Comparison of ENCODE assay signal across 8 cellular contexts in the genomic region with DNA sequence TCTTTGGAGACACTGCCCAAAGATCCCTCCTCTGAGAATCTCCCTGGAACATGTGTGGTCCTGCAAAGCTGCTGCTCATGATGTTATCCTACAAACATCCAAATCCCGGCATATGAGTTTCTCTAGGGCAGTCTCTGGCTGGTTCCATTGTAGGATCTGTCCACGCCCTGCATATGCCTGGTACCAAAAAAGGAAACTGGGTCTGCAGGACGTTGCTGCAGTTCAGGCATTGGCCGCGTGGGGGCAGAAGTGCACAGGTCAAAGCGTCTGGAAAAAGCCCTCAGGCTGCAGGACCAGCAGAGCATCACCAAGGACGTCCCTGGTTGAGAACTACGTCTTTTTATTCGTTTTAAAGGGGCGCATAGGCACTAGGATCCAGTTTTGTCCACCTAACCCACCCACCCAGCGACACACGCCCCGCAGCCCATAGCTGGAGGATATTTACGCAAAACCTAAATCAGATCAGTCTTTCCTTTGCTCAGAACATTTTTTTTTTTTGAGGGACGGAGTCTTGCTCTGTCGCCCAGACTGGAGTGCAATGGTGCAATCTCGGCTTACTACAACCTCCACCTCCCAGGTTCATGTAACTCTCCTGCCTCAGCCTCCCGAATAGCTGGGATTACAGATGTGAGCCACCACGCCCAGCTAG. TPM values are rescaled to one million over a fixed set of nuclear protein-coding genes. Genes with fewer than 3 reads are reported as not detected.
DNase-seq lines count a peak whose midpoint lies in the region; ATAC-seq and TF ChIP-seq lines count a peak whose summit lies in the region.

No MANE protein-coding gene starts in this region.

- no peak overlapping the region for H3K4me3 Mint-ChIP-seq in T-helper 2 cell treated with Interferon-gamma antibody and Interleukin-4, amounts not matched to agents 5 μg/mL and 100 μg/mL, for 36 hours

- H3K27ac ChIP-seq in left ventricle myocardium inferior (replicated peaks) (no peak overlapping the region), rectal smooth muscle tissue (ENCODE audit: low read depth, low read length) (peak overlapping the region; percentile 76)

- no peaks in the 10 kb centered on the region for H3K27me3 ChIP-seq in left ventricle myocardium inferior (ENCODE audit: low read depth)
- H3K27me3 ChIP-seq in rectal smooth muscle tissue (ENCODE audit: control insufficient read depth, insufficient read depth, low read length), result no peaks in the 10 kb centered on the region

- H3K4me1 Mint-ChIP-seq in T-helper 2 cell treated with Interferon-gamma antibody and Interleukin-4, amounts not matched to agents 5 μg/mL and 100 μg/mL, for 36 hours (ENCODE audit: low read depth), result peaks cover 6% of the 10 kb centered on the region

- H3K36me3 Mint-ChIP-seq in T-helper 2 cell treated with Interferon-gamma antibody and Interleukin-4, amounts not matched to agents 5 μg/mL and 100 μg/mL, for 36 hours (ENCODE audit: low read depth), result no peaks in the 10 kb centered on the region

- H3K36me3 ChIP-seq in left ventricle myocardium inferior, result no peaks in the 10 kb centered on the region
- no peaks in the 10 kb centered on the region for H3K36me3 ChIP-seq in rectal smooth muscle tissue (ENCODE audit: control insufficient read depth, insufficient read depth, low read length)

- TF ChIP-seq CTCF in GM13976 (IDR thresholded peaks at IDR 0.05; ENCODE audit: borderline replicate concordance, control extremely low read depth, extremely low read depth, insufficient read depth, missing control alignments), result peak; percentile 99
- TF ChIP-seq CTCF in left ventricle myocardium inferior (IDR thresholded peaks at IDR 0.05; ENCODE audit: borderline replicate concordance), result peak; percentile 97

- H3K4me3 ChIP-seq in left ventricle myocardium inferior, result no peak overlapping the region
- no peak overlapping the region for H3K4me3 ChIP-seq in rectal smooth muscle tissue (ENCODE audit: low read length)

- no peaks in the 10 kb centered on the region for H3K9me3 ChIP-seq in left ventricle myocardium inferior (replicated peaks)

- DNase-seq in GM13976 (ENCODE audit: low spot score) (peak; percentile 92), NCI-H2029 (lab: John Stamatoyannopoulos, UW) (peak; percentile 78), amniotic stem cell (lab: John Stamatoyannopoulos, UW) (peak; percentile 79), left ventricle myocardium inferior (peak; percentile 90)
- DNase-seq in T-helper 2 cell treated with Interferon-gamma antibody and Interleukin-4, amounts not matched to agents 5 μg/mL and 100 μg/mL, for 36 hours (ENCODE audit: low spot score), result peak; percentile 82

- no peaks in the 10 kb centered on the region for H3K4me1 ChIP-seq in left ventricle myocardium inferior
- no peaks in the 10 kb centered on the region for H3K4me1 ChIP-seq in rectal smooth muscle tissue (ENCODE audit: control insufficient read depth, insufficient read depth, low read length)

- H3K9me3 Mint-ChIP-seq in T-helper 2 cell treated with Interferon-gamma antibody and Interleukin-4, amounts not matched to agents 5 μg/mL and 100 μg/mL, for 36 hours, result no peaks in the 10 kb centered on the region

- H3K27ac Mint-ChIP-seq in T-helper 2 cell treated with Interferon-gamma antibody and Interleukin-4, amounts not matched to agents 5 μg/mL and 100 μg/mL, for 36 hours, result no peak overlapping the region

- in situ Hi-C loops in GM13976 (cut with MboI; ENCODE audit: low sequenced_read_pairs, unreplicated experiment), result no loop called here

- H3K27me3 Mint-ChIP-seq in T-helper 2 cell treated with Interferon-gamma antibody and Interleukin-4, amounts not matched to agents 5 μg/mL and 100 μg/mL, for 36 hours (ENCODE audit: low read depth), result peaks cover 4% of the 10 kb centered on the region

- intact Hi-C loops in left ventricle myocardium inferior (cut with micrococcal nuclease), result no loop called here

- ATAC-seq in HG02678 (IDR thresholded peaks at IDR 0.05; ENCODE audit: unreplicated experiment), result no peak
- ATAC-seq in GM21447 (IDR thresholded peaks at IDR 0.05; ENCODE audit: unreplicated experiment), result no peak

- H3K9ac ChIP-seq in rectal smooth muscle tissue (ENCODE audit: low read length), result no peak overlapping the region

RNA-seq across cellular contexts. Expression of a gene that starts 12.9 kb away (rescaled TPM):
- total RNA-seq in left ventricle myocardium inferior, result 11.1 TPM

RNA-seq across cellular contexts. Expression of a gene that starts 46.5 kb away (rescaled TPM):
- 4.1 TPM for total RNA-seq in left ventricle myocardium inferior

RNA-seq across cellular contexts. Expression of a gene that starts 46.6 kb away (rescaled TPM):
- 15.4 TPM for total RNA-seq in left ventricle myocardium inferior
